9 cellular contexts compared by ENCODE assay signal in the genomic region with DNA sequence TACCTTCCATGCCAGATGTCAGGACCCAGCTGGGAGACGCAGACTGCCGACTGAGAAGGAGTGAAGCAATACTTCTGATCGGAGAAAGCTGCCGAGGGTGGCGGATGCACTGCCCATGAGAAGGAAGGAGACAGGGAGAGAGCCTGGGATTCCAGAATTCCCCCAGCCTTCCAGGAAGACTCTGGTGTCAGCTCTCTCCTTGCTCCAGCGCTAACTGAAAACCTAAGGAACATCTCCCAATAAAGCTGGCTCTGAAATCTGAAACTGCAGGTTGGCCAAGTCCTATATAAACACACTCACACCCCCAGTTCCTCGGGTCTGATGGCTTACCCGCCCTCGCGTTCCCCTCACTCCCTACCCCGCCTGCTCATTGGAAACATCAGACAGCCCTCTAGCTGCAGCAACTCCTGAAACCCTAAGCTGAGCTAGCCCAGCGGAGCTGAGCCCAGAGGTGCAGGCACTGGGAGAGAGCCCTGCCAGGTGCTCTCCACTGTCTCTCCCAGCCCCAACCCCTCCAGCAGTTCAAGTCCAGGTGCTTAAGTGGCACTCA. TPM values are rescaled to one million over a fixed set of nuclear protein-coding genes. Genes with fewer than 3 reads are reported as not detected.
A peak's percentile ranks its signal among the peaks of the same experiment; 100 is the strongest.
DNase-seq lines count a peak whose midpoint lies in the region; ATAC-seq, FAIRE-seq and TF ChIP-seq lines count a peak whose summit lies in the region.
"Had no signal": no experiment of that assay in that cellular context is flagged by ENCODE, and none has a peak within 500 bp of the region (broad histone marks: within the 10 kb centered on the region; RNA-seq: fewer than 3 reads in every experiment).

No MANE protein-coding gene starts in this region.

- ATAC-seq in HG03280 (IDR thresholded peaks at IDR 0.05; ENCODE audit: unreplicated experiment) (no peak), HG02885 (IDR thresholded peaks at IDR 0.05; ENCODE audit: poor library complexity, unreplicated experiment) (no peak)

- no CpG with 5 or more reads among the region's 12 CpGs for WGBS in iPS DF 6.9 (ENCODE audit: insufficient coverage, insufficient read length)

- TF ChIP-seq POLR2A in Peyer's patch (IDR thresholded peaks at IDR 0.05): no peak

- TF ChIP-seq CTCF in Peyer's patch (IDR thresholded peaks at IDR 0.05): peak in 1 of 6 experiments; percentile 3

- H3K27ac ChIP-seq in Peyer's patch (peak overlapping the region in 2 of 4 donors; percentile 30 to 55), iPS DF 6.9 (ENCODE audit: low read length) (no peak overlapping the region)

- H3K4me2 ChIP-seq in skeletal muscle satellite cell (ENCODE audit: low read length): peak overlapping the region; percentile 70

- H3K4me3 ChIP-seq in Peyer's patch (peak overlapping the region in 3 of 4 donors; percentile 6 to 17 (median 14)), iPS DF 6.9 (ENCODE audit: low read length) (no peak overlapping the region), skeletal muscle satellite cell (ENCODE audit: low read length) (peak overlapping the region; percentile 73)

- H3K36me3 ChIP-seq in Peyer's patch (no peaks in the 10 kb centered on the region), iPS DF 6.9 (ENCODE audit: control insufficient read depth, insufficient read depth, low read length) (no peaks in the 10 kb centered on the region), skeletal muscle satellite cell (ENCODE audit: insufficient read depth, low read length) (no peaks in the 10 kb centered on the region)

- DNase-seq in HTR-8/SVneo (ENCODE audit: insufficient read length, low spot score) (peak; percentile 67), Peyer's patch (no peak), iPS DF 6.9 (ENCODE audit: low read depth, low spot score) (peak; percentile 61), NCI-H226 (no peak), CD1c-positive myeloid dendritic cell (ENCODE audit: extremely low spot score) (no peak)
- DNase-seq: Kasumi-1 had no signal

- H3K4me1 ChIP-seq in Peyer's patch (peaks cover 0 to 5% (median 0%) of the 10 kb centered on the region in 4 donors), iPS DF 6.9 (ENCODE audit: control insufficient read depth, insufficient read depth, low read length) (peaks cover 14% of the 10 kb centered on the region), skeletal muscle satellite cell (ENCODE audit: control insufficient read depth, insufficient read depth, low read length) (peaks cover 8% of the 10 kb centered on the region)

- H3K9me3 ChIP-seq in Peyer's patch (no peaks in the 10 kb centered on the region), iPS DF 6.9 (ENCODE audit: control insufficient read depth, insufficient read depth, low read length) (no peaks in the 10 kb centered on the region), skeletal muscle satellite cell (replicated peaks; ENCODE audit: low read length) (no peaks in the 10 kb centered on the region)

- peak; percentile 4 for FAIRE-seq in HTR-8/SVneo (lab: Jason Lieb, UNC)

- peak overlapping the region; percentile 71 for H3K9ac ChIP-seq in skeletal muscle satellite cell (ENCODE audit: low read depth, low read length)

- H3K27me3 ChIP-seq in Peyer's patch (no peaks in the 10 kb centered on the region), iPS DF 6.9 (ENCODE audit: control insufficient read depth, insufficient read depth, low read length) (no peaks in the 10 kb centered on the region; the same call in 1 of the 2 replicates), skeletal muscle satellite cell (ENCODE audit: control insufficient read depth, insufficient read depth, low read length) (peaks cover 34% of the 10 kb centered on the region)

RNA-seq across cellular contexts. Expression of gene PLEKHA6, which starts 52.3 kb away (rescaled TPM):
- total RNA-seq in Peyer's patch: 10 to 100 TPM; 57.3 to 91.6 (median 70.2) TPM
- 1.0 and 3.3 TPM in 2 replicates for total RNA-seq in skeletal muscle satellite cell (2012; rRNA removed)

Comparison
In these comparisons a context has a peak if more than half of its experiments do, and no peak if none do; other contexts are left out.
1. DNase-seq: peak in HTR-8/SVneo (single experiment) and iPS DF 6.9 (single experiment); none in Peyer's patch (0 of 3), NCI-H226 (single experiment) and CD1c-positive myeloid dendritic cell (single experiment).